1 cellular context compared by ENCODE assay signal in genomic region chr10:102644646-102645387, GRCh38.
A peak's percentile ranks its signal among the peaks of the same experiment; 100 is the strongest.
TF ChIP-seq lines count a peak whose summit lies in the region.

No MANE protein-coding gene starts in this region.

TF ChIP-seq in HepG2, 621 proteins besides CTCF, POLR2A, EP300 and RAD21 (continued from another document):
- TF ChIP-seq, protein P1, sequence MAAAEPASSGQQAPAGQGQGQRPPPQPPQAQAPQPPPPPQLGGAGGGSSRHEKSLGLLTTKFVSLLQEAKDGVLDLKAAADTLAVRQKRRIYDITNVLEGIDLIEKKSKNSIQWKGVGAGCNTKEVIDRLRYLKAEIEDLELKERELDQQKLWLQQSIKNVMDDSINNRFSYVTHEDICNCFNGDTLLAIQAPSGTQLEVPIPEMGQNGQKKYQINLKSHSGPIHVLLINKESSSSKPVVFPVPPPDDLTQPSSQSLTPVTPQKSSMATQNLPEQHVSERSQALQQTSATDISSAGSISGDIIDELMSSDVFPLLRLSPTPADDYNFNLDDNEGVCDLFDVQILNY (CRISPR knock-in tag; conservative IDR thresholded peaks at IDR 0.05): peak; percentile 68
- no peak; the same call in 1 of the 2 replicates for TF ChIP-seq GPN1 (CRISPR knock-in tag; IDR thresholded peaks at IDR 0.05; ENCODE audit: borderline replicate concordance)
- TF ChIP-seq ZNF225 (CRISPR knock-in tag; IDR thresholded peaks at IDR 0.05): no peak
- TF ChIP-seq, protein P2, sequence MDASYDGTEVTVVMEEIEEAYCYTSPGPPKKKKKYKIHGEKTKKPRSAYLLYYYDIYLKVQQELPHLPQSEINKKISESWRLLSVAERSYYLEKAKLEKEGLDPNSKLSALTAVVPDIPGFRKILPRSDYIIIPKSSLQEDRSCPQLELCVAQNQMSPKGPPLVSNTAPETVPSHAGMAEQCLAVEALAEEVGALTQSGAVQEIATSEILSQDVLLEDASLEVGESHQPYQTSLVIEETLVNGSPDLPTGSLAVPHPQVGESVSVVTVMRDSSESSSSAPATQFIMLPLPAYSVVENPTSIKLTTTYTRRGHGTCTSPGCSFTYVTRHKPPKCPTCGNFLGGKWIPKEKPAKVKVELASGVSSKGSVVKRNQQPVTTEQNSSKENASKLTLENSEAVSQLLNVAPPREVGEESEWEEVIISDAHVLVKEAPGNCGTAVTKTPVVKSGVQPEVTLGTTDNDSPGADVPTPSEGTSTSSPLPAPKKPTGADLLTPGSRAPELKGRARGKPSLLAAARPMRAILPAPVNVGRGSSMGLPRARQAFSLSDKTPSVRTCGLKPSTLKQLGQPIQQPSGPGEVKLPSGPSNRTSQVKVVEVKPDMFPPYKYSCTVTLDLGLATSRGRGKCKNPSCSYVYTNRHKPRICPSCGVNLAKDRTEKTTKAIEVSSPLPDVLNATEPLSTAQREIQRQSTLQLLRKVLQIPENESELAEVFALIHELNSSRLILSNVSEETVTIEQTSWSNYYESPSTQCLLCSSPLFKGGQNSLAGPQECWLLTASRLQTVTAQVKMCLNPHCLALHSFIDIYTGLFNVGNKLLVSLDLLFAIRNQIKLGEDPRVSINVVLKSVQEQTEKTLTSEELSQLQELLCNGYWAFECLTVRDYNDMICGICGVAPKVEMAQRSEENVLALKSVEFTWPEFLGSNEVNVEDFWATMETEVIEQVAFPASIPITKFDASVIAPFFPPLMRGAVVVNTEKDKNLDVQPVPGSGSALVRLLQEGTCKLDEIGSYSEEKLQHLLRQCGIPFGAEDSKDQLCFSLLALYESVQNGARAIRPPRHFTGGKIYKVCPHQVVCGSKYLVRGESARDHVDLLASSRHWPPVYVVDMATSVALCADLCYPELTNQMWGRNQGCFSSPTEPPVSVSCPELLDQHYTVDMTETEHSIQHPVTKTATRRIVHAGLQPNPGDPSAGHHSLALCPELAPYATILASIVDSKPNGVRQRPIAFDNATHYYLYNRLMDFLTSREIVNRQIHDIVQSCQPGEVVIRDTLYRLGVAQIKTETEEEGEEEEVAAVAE (CRISPR knock-in tag; IDR thresholded peaks at IDR 0.05; ENCODE audit: borderline replicate concordance): peak; percentile 78; the same call in 1 of the 2 replicates
- TF ChIP-seq ZFP82 (CRISPR knock-in tag; IDR thresholded peaks at IDR 0.05; ENCODE audit: borderline replicate concordance): peak; percentile 27; the same call in 1 of the 2 replicates
- peak; percentile 29 for TF ChIP-seq ZNF18 (CRISPR knock-in tag; IDR thresholded peaks at IDR 0.05; ENCODE audit: insufficient replicate concordance)
- TF ChIP-seq, protein P3, sequence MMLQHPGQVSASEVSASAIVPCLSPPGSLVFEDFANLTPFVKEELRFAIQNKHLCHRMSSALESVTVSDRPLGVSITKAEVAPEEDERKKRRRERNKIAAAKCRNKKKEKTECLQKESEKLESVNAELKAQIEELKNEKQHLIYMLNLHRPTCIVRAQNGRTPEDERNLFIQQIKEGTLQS (CRISPR knock-in tag; IDR thresholded peaks at IDR 0.05): no peak; the same call in 1 of the 2 replicates
- peak; percentile 60 for TF ChIP-seq PATZ1 (CRISPR knock-in tag; IDR thresholded peaks at IDR 0.05)
- TF ChIP-seq MAFG (CRISPR knock-in tag; IDR thresholded peaks at IDR 0.05): 0 out of 2 replicates have a peak, but pooled peaks have one; percentile 25
- peak; percentile 54; the same call in 1 of the 2 replicates for TF ChIP-seq ZHX1 (CRISPR knock-in tag; IDR thresholded peaks at IDR 0.05; ENCODE audit: low read depth)
- TF ChIP-seq ZNF512B (CRISPR knock-in tag; IDR thresholded peaks at IDR 0.05; ENCODE audit: borderline replicate concordance): no peak
- TF ChIP-seq ZXDC (CRISPR knock-in tag; IDR thresholded peaks at IDR 0.05): peak; percentile 81
- TF ChIP-seq, protein P4, sequence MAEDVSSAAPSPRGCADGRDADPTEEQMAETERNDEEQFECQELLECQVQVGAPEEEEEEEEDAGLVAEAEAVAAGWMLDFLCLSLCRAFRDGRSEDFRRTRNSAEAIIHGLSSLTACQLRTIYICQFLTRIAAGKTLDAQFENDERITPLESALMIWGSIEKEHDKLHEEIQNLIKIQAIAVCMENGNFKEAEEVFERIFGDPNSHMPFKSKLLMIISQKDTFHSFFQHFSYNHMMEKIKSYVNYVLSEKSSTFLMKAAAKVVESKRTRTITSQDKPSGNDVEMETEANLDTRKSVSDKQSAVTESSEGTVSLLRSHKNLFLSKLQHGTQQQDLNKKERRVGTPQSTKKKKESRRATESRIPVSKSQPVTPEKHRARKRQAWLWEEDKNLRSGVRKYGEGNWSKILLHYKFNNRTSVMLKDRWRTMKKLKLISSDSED (CRISPR knock-in tag; IDR thresholded peaks at IDR 0.05): 0 out of 2 replicates have a peak, but pooled peaks have one; percentile 70
- TF ChIP-seq ATF7 (IDR thresholded peaks at IDR 0.05): no peak
- TF ChIP-seq ATF7 (CRISPR knock-in tag; IDR thresholded peaks at IDR 0.05): peak; percentile 84; the same call in 1 of the 2 replicates
TF ChIP-seq in HepG2: peak in this region for 360.
